Comparison of ENCODE assay signal across 8 cellular contexts in genomic region chr20:32626859-32627636, GRCh38. TPM values are rescaled to one million over a fixed set of nuclear protein-coding genes. Genes with fewer than 3 reads are reported as not detected.
DNase-seq lines count a peak whose midpoint lies in the region; ATAC-seq, FAIRE-seq and TF ChIP-seq lines count a peak whose summit lies in the region.

No MANE protein-coding gene starts in this region.

- peak overlapping the region; percentile 45 to 75 (median 62) for H3K4me3 Mint-ChIP-seq in immature natural killer cell
- H3K4me3 Mint-ChIP-seq in WTC11, result no peak overlapping the region

- intact Hi-C loops in prostate gland (cut with DNase I), result no loop called here

- H3K9me3 ChIP-seq in Peyer's patch, result no peaks in the 10 kb centered on the region
- no peaks in the 10 kb centered on the region for H3K9me3 ChIP-seq in prostate gland

- POLR2A ChIA-PET in WTC11 (lab: Charles Lee), result no interaction called here

- TF ChIP-seq POLR2A in GM12891 (IDR thresholded peaks at IDR 0.05; ENCODE audit: low read depth, low read length) (no peak), Peyer's patch (IDR thresholded peaks at IDR 0.05) (no peak), prostate gland (IDR thresholded peaks at IDR 0.05) (no peak)

- H3K27me3 Mint-ChIP-seq in immature natural killer cell (ENCODE audit: low read depth in 3 of 3), result peaks cover 0 to 9% (median 0%) of the 10 kb centered on the region in 3 donors
- no peaks in the 10 kb centered on the region for H3K27me3 Mint-ChIP-seq in WTC11 (ENCODE audit: low read depth)

- H3K27ac Mint-ChIP-seq in immature natural killer cell, result peak overlapping the region in 1 of 6 donors; percentile 24
- H3K27ac Mint-ChIP-seq in WTC11, result no peak overlapping the region

- ATAC-seq in WTC11 (no peak), GM21447 (IDR thresholded peaks at IDR 0.05; ENCODE audit: unreplicated experiment) (no peak)

- H3K9me3 Mint-ChIP-seq in immature natural killer cell (no peaks in the 10 kb centered on the region), WTC11 (no peaks in the 10 kb centered on the region)

- DNase-seq in GM12891 (ENCODE audit: insufficient read length, low spot score) (no peak), HK-2 (ENCODE audit: unreplicated experiment) (peak; percentile 16), Peyer's patch (peak in 2 of 3 donors; percentile 29 to 60), immature natural killer cell (peak; percentile 57 to 64 (median 64)), RCC 7860 (ENCODE audit: low spot score) (no peak), WTC11 (ENCODE audit: low spot score) (no peak), prostate gland (ENCODE audit: low spot score) (no peak)

- FAIRE-seq in GM12891 (lab: Jason Lieb, UNC) (peak; percentile 57), RCC 7860 (lab: Jason Lieb, UNC) (no peak)

- CTCF ChIA-PET in WTC11 (lab: Charles Lee), result interaction anchor here (0.9 to 1.4 kb wide), 8 partner anchors 12 to 105 kb away, joined by 3 to 7 read pairs (median 3); partner anchors contain the start of gene C20orf203

- H3K4me1 Mint-ChIP-seq in immature natural killer cell (peaks cover 12 to 13% of the 10 kb centered on the region in 2 donors), WTC11 (peaks cover 18% of the 10 kb centered on the region)

- no peaks in the 10 kb centered on the region for H3K36me3 Mint-ChIP-seq in immature natural killer cell
- no peaks in the 10 kb centered on the region for H3K36me3 Mint-ChIP-seq in WTC11

- H3K4me3 ChIP-seq in Peyer's patch (peak overlapping the region in 1 of 4 donors; percentile 4), prostate gland (no peak overlapping the region)

- H3K27ac ChIP-seq in Peyer's patch (no peak overlapping the region), prostate gland (no peak overlapping the region)

- 11% methylated on average over 26 of the region's 26 CpGs for WGBS in prostate gland

- peaks cover 0 to 6% of the 10 kb centered on the region in 2 donors for H3K27me3 ChIP-seq in Peyer's patch
- H3K27me3 ChIP-seq in prostate gland (replicated peaks; ENCODE audit: insufficient read depth), result no peaks in the 10 kb centered on the region

- no peaks in the 10 kb centered on the region for H3K36me3 ChIP-seq in Peyer's patch
- H3K36me3 ChIP-seq in prostate gland, result no peaks in the 10 kb centered on the region

- peaks cover 0 to 13% (median 6%) of the 10 kb centered on the region in 4 donors for H3K4me1 ChIP-seq in Peyer's patch
- no peaks in the 10 kb centered on the region for H3K4me1 ChIP-seq in prostate gland (replicated peaks)

- TF ChIP-seq CTCF in Peyer's patch (IDR thresholded peaks at IDR 0.05) (no peak), WTC11 (IDR thresholded peaks at IDR 0.05) (no peak), prostate gland (IDR thresholded peaks at IDR 0.05) (no peak)

TF ChIP-seq in GM12891, 5 proteins besides CTCF, POLR2A, EP300 and RAD21:
- TF ChIP-seq PAX5 (IDR thresholded peaks at IDR 0.05; ENCODE audit: insufficient read depth, low read length, severe bottlenecking), result no peak
- no peak for TF ChIP-seq POLR2AphosphoS5 (IDR thresholded peaks at IDR 0.05; ENCODE audit: low read depth, low read length)
- no peak for TF ChIP-seq TAF1 (IDR thresholded peaks at IDR 0.05; ENCODE audit: low read depth, low read length)
- TF ChIP-seq POU2F2 (IDR thresholded peaks at IDR 0.05; ENCODE audit: low read depth, low read length), result no peak
- no peak for TF ChIP-seq SPI1 (IDR thresholded peaks at IDR 0.05; ENCODE audit: low read depth, low read length)
TF ChIP-seq in GM12891: peak in this region for 0.

TF ChIP-seq in WTC11, 78 proteins besides CTCF, POLR2A, EP300 and RAD21 (continues in another document):
- TF ChIP-seq CREM (CRISPR knock-in tag; IDR thresholded peaks at IDR 0.05) (no peak), ZNF512 (CRISPR knock-in tag; IDR thresholded peaks at IDR 0.05; ENCODE audit: borderline replicate concordance) (no peak), PRDM15 (CRISPR knock-in tag; IDR thresholded peaks at IDR 0.05) (no peak), CBFB (CRISPR knock-in tag; IDR thresholded peaks at IDR 0.05; ENCODE audit: low read depth) (no peak), MXD4 (CRISPR knock-in tag; IDR thresholded peaks at IDR 0.05; ENCODE audit: borderline replicate concordance) (no peak), MYBL2 (CRISPR knock-in tag; IDR thresholded peaks at IDR 0.05) (no peak), ZNF219 (CRISPR knock-in tag; IDR thresholded peaks at IDR 0.05; ENCODE audit: borderline replicate concordance) (no peak), USF2 (CRISPR knock-in tag; IDR thresholded peaks at IDR 0.05) (no peak), EMX1 (CRISPR knock-in tag; IDR thresholded peaks at IDR 0.05) (no peak), NFE2L1 (CRISPR knock-in tag; IDR thresholded peaks at IDR 0.05) (no peak), ZNF671 (CRISPR knock-in tag; IDR thresholded peaks at IDR 0.05) (no peak), ZNF425 (CRISPR knock-in tag; conservative IDR thresholded peaks at IDR 0.05) (no peak)

RNA-seq across cellular contexts. Expression of gene NOL4L, which starts 41.9 kb away (rescaled TPM):
- polyA plus RNA-seq in GM12891 (2012; ENCODE audit: low read depth, missing spikeins), result 12.7 TPM
- total RNA-seq in Peyer's patch (100 to 1,000 TPM in 2 of 4 donors, 10 to 100 TPM in 2; 44.6 to 134 (median 109) TPM), WTC11 (2021) (24.0 to 29.0 TPM (median 25.6 TPM) in 3 replicates), prostate gland (10 to 100 TPM; 18.0 to 59.7 TPM)
- polyA plus RNA-seq in immature natural killer cell, result 10 to 100 TPM in 1 of 3 donors, 1 to 10 TPM in 2; 4.1 to 17.2 (median 9.6) TPM

RNA-seq across cellular contexts. Expression of gene C20orf203, which starts 46.7 kb away (rescaled TPM):
- polyA plus RNA-seq in GM12891 (2012; ENCODE audit: low read depth, missing spikeins), result not detected
- total RNA-seq in Peyer's patch (not detected), WTC11 (2021) (0.07 to 0.34 TPM (median 0.15 TPM) in 3 replicates), prostate gland (under 1 TPM; 0.14 to 0.51 TPM)
- polyA plus RNA-seq in immature natural killer cell, result under 1 TPM in 2 of 3 donors, not detected in 1; 0.11 to 0.29 TPM

Comparison
In these comparisons a context has a peak if more than half of its experiments do, and no peak if none do; other contexts are left out.
1. DNase-seq: peak in HK-2 (single experiment), Peyer's patch (2 of 3) and immature natural killer cell (3 of 3); none in GM12891 (single experiment), RCC 7860 (single experiment), WTC11 (single experiment) and prostate gland (single experiment).